29 cellular contexts compared by ENCODE assay signal in genomic region chr22:20280866-20281265, GRCh38. TPM values are rescaled to one million over a fixed set of nuclear protein-coding genes. Genes with fewer than 3 reads are reported as not detected.
A peak's percentile ranks its signal among the peaks of the same experiment; 100 is the strongest.
DNase-seq lines count a peak whose midpoint lies in the region; TF ChIP-seq lines count a peak whose summit lies in the region.
"Had no signal": no experiment of that assay in that cellular context is flagged by ENCODE, and none has a peak within 500 bp of the region (broad histone marks: within the 10 kb centered on the region; RNA-seq: fewer than 3 reads in every experiment).

No MANE protein-coding gene starts in this region.

- H4K20me1 ChIP-seq in BLaER1 = no peaks in the 10 kb centered on the region
- H4K20me1 ChIP-seq: BLaER1 treated with 17β-estradiol and CSF1 and Interleukin-3, amounts not matched to agents 10 nM and 100 nM had no signal

- H3K9me3 ChIP-seq in BLaER1 = no peaks in the 10 kb centered on the region
- H3K9me3 ChIP-seq: A549; BE2C; BLaER1 treated with 17β-estradiol and CSF1 and Interleukin-3, amounts not matched to agents 10 nM and 100 nM; Caco-2 had no signal

- H3K4me1 ChIP-seq in BLaER1 = peaks cover 82% of the 10 kb centered on the region
- H3K4me1 ChIP-seq: A549, Caco-2 had no signal

- peaks cover 4% of the 10 kb centered on the region for H3K27me3 Mint-ChIP-seq in brain
- H3K27me3 Mint-ChIP-seq: B cell; CD4-positive, alpha-beta T cell; CD4-positive, CD25-positive, alpha-beta regulatory T cell had no signal

- H3K9ac ChIP-seq in BLaER1 = no peak overlapping the region
- H3K9ac ChIP-seq: BLaER1 treated with 17β-estradiol and CSF1 and Interleukin-3, amounts not matched to agents 10 nM and 100 nM had no signal

- no peaks in the 10 kb centered on the region for H3K27me3 ChIP-seq in BLaER1
- H3K27me3 ChIP-seq: BE2C; BLaER1 treated with 17β-estradiol and CSF1 and Interleukin-3, amounts not matched to agents 10 nM and 100 nM had no signal

- H3K4me3 Mint-ChIP-seq in brain = no peak overlapping the region
- H3K4me3 Mint-ChIP-seq: B cell; CD14-positive monocyte; CD4-positive, alpha-beta memory T cell; CD4-positive, alpha-beta T cell; CD4-positive, CD25-positive, alpha-beta regulatory T cell; CD8-positive, alpha-beta memory T cell; CD8-positive, alpha-beta T cell had no signal

- intact Hi-C loops in head of caudate nucleus (cut with DNase I) = no loop called here

- no peaks in the 10 kb centered on the region for H3K36me3 ChIP-seq in BLaER1
- H3K36me3 ChIP-seq: BE2C; BLaER1 treated with 17β-estradiol and CSF1 and Interleukin-3, amounts not matched to agents 10 nM and 100 nM had no signal

- peaks cover 23% of the 10 kb centered on the region for H3K4me1 Mint-ChIP-seq in brain
- H3K4me1 Mint-ChIP-seq: B cell; CD14-positive monocyte; CD4-positive, CD25-positive, alpha-beta regulatory T cell had no signal

- H3K4me3 ChIP-seq in BLaER1 = no peak overlapping the region
- H3K4me3 ChIP-seq: A549; BLaER1 treated with 17β-estradiol and CSF1 and Interleukin-3, amounts not matched to agents 10 nM and 100 nM had no signal

- peak overlapping the region in 3 of 5 experiments; percentile 50 to 94 (median 90) for H3K27ac Mint-ChIP-seq in brain
- H3K27ac Mint-ChIP-seq: B cell; CD14-positive monocyte; CD4-positive, alpha-beta memory T cell; CD4-positive, alpha-beta T cell; CD4-positive, CD25-positive, alpha-beta regulatory T cell; CD8-positive, alpha-beta memory T cell; CD8-positive, alpha-beta T cell had no signal

- H3K27ac ChIP-seq in BLaER1 (peak overlapping the region; percentile 26; the same call in 1 of the 2 replicates), angular gyrus (ENCODE audit: low read depth, low read length) (peak overlapping the region; percentile 31)
- H3K27ac ChIP-seq: 22Rv1; A549; BLaER1 treated with 17β-estradiol and CSF1 and Interleukin-3, amounts not matched to agents 10 nM and 100 nM; C4-2B had no signal

- TF ChIP-seq CTCF in brain (conservative IDR thresholded peaks at IDR 0.05) = no peak

- DNase-seq in head of caudate nucleus (no peak), NCI-H524 treated with DMSO at 0.1 percent for 48 hours (lab: John Stamatoyannopoulos, UW) (no peak)
- DNase-seq in activated naive CD4-positive, alpha-beta T cell treated with Interleukin-2 at 50 U/mL for 16 hours = no peak
- DNase-seq: 8988T; ACHN; AML-193; BE2C; Caco-2; Calu3; CD4-positive, alpha-beta T cell; CD4-positive, CD25-positive, alpha-beta regulatory T cell; CD8-positive, alpha-beta memory T cell; COR-L47; DMS 273 treated with DMSO at 0.1 percent for 48 hours; DMS79; DMS79 treated with DMSO at 0.1 percent for 48 hours; DND-41; EL had no signal

- H3K36me3 Mint-ChIP-seq in brain = no peaks in the 10 kb centered on the region
- H3K36me3 Mint-ChIP-seq: CD14-positive monocyte; CD4-positive, alpha-beta memory T cell; CD4-positive, CD25-positive, alpha-beta regulatory T cell; CD8-positive, alpha-beta memory T cell; CD8-positive, alpha-beta T cell had no signal

- no peaks in the 10 kb centered on the region for H3K9me3 Mint-ChIP-seq in brain
- H3K9me3 Mint-ChIP-seq: CD14-positive monocyte; CD4-positive, alpha-beta memory T cell; CD4-positive, alpha-beta T cell; CD4-positive, CD25-positive, alpha-beta regulatory T cell; CD8-positive, alpha-beta memory T cell; CD8-positive, alpha-beta T cell had no signal

- no peak overlapping the region for H3K4me2 ChIP-seq in BLaER1
- H3K4me2 ChIP-seq: A549 had no signal

RNA-seq across cellular contexts. Expression of gene RTN4R, which starts 12.7 kb away (rescaled TPM):
- polyA plus RNA-seq in brain (ENCODE audit: insufficient read depth, low read depth, low replicate concordance) = 21.3 TPM
- polyA plus RNA-seq: CD14-positive monocyte had no signal

RNA-seq across cellular contexts. Expression of gene DGCR6L, which starts 39.0 kb away (rescaled TPM):
- polyA plus RNA-seq in brain (ENCODE audit: insufficient read depth, low read depth, low replicate concordance) = 119 TPM
